Comparison of ENCODE assay signal across 1 cellular context in the genomic region with DNA sequence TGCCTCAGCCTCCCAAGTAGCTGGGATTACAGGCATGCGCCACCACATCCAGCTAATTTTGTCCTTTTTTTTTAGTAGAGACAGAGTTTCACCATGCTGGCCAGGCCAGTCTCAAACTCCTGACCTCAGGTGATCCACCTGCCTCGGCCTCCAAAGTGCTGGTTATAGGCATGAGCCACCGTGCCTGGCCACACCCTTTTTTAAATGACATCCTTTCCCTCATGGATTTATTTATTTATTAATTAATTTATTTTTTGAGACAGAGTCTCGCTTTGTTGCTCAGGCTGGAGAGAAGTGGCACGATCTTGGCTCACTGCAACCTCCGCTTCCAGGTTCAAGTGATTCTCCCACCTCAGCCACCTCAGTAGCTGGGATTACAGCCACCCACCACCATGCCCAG. TPM values are rescaled to one million over a fixed set of nuclear protein-coding genes. Genes with fewer than 3 reads are reported as not detected.
"Had no signal": no experiment of that assay in that cellular context is flagged by ENCODE, and none has a peak within 500 bp of the region (broad histone marks: within the 10 kb centered on the region; RNA-seq: fewer than 3 reads in every experiment).

No MANE protein-coding gene starts in this region.

RNA-seq across cellular contexts. Expression of gene ZBTB42, which starts 57.0 kb away (rescaled TPM):
- polyA plus RNA-seq: neural cell had no signal
